In the genomic region with DNA sequence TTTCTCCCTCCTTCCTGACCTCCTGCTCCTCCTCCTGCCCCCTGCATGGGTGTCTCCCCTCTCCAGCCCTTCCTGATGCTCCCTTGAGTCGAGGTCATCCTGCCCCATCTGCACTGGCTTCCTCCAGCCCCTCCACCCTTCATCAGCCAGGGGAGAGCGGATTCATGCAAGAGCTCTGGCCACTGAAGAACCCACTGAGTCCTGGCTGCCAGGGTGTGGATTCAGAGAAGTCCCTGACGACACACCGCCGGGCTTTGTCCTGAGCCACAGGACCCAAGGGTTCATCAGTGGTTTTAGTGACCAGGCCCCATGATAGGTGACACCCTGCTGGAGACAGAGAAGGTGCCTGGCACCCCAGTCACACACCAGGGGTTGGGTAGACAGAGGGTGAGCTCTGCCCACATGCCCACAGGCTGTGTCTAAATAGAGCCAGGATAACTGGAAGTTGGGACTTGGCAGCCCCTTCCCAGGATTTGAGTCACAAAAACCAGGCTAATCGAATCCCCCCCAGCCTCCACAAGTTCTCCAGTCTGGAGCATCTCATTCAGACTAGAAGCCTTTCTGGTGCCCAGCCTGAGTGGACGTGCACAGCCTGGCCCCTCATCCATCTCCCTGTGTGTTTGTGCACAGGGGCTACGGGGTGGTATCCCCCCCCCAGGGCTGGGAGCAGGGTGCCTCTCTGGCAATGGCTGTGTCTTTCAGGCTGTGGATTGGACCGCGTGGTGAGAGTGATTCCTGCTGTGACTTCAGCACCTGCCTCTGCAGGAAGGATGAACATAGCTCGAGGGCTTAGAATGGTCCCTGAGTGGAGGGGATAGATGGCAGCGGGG, we compare ENCODE assay signal across 28 cellular contexts. TPM values are rescaled to one million over a fixed set of nuclear protein-coding genes. Genes with fewer than 3 reads are reported as not detected.
DNase-seq lines count a peak whose midpoint lies in the region; ATAC-seq and TF ChIP-seq lines count a peak whose summit lies in the region.
"Had no signal": no experiment of that assay in that cellular context is flagged by ENCODE, and none has a peak within 500 bp of the region (broad histone marks: within the 10 kb centered on the region; RNA-seq: fewer than 3 reads in every experiment).

No MANE protein-coding gene starts in this region.

- H4K20me1 ChIP-seq in hepatocyte (ENCODE audit: insufficient read depth, poor library complexity, severe bottlenecking), result no peaks in the 10 kb centered on the region

- H3K27me3 ChIP-seq in WERI-Rb-1 (ENCODE audit: insufficient read depth, low read depth, severe bottlenecking) (peaks cover 9% of the 10 kb centered on the region), hepatocyte (peaks cover 16% of the 10 kb centered on the region)

- H3K4me2 ChIP-seq in hepatocyte, result no peak overlapping the region
- H3K4me2 ChIP-seq: neural progenitor cell had no signal

- H3K9me3 ChIP-seq in WERI-Rb-1 (ENCODE audit: severe bottlenecking), result no peaks in the 10 kb centered on the region
- no peaks in the 10 kb centered on the region for H3K9me3 ChIP-seq in hepatocyte (ENCODE audit: low read depth)
- H3K9me3 ChIP-seq: BLaER1 treated with 17β-estradiol and CSF1 and Interleukin-3, amounts not matched to agents 10 nM and 100 nM; Caco-2; right atrium auricular region; transverse colon had no signal

- peak overlapping the region; percentile 38 for H3K4me3 Mint-ChIP-seq in nephron progenitor cell
- H3K4me3 Mint-ChIP-seq: activated naive CD8-positive, alpha-beta T cell treated with anti-CD3 and anti-CD28 coated beads, Interleukin-2, amount 10 ng/mL, durations not matched to agents 7 days and 5 days; neural progenitor cell had no signal

- H2AFZ ChIP-seq in hepatocyte, result no peak overlapping the region
- H2AFZ ChIP-seq: neural progenitor cell had no signal

- no peak for ATAC-seq in GM18519 (IDR thresholded peaks at IDR 0.05; ENCODE audit: low FRiP score, unreplicated experiment)
- ATAC-seq: activated CD4-positive, CD25-positive, alpha-beta regulatory T cell treated with anti-CD3 and anti-CD28 coated beads, Interleukin-2, amount 50 U/mL, for 24 hours had no signal

- 84% methylated on average over 12 of the region's 12 CpGs for WGBS in hepatocyte (ENCODE audit: low lambda C conversion rate, missing lambda C conversion rate)

- peak; percentile 44 for DNase-seq in DMS79 treated with DMSO at 0.1 percent for 48 hours (lab: John Stamatoyannopoulos, UW)
- no peak for DNase-seq in DMS79 (lab: John Stamatoyannopoulos, UW)
- DNase-seq in COLO668 (lab: John Stamatoyannopoulos, UW; ENCODE audit: unreplicated experiment), result peak; percentile 41
- peak; percentile 2 for DNase-seq in WERI-Rb-1
- DNase-seq in nephron progenitor cell, result no peak
- no peak for DNase-seq in hepatocyte (ENCODE audit: low spot score)
- DNase-seq in NCI-H226, result no peak
- DNase-seq: activated CD4-positive, alpha-beta T cell treated with anti-CD3 and anti-CD28 coated beads, Interleukin-2, amount 50 U/mL, for 48 hours; activated naive CD8-positive, alpha-beta T cell treated with anti-CD3 and anti-CD28 coated beads, Interleukin-2, amount 10 ng/mL, durations not matched to agents 7 days and 5 days; Caco-2; DND-41; effector CD4-positive, alpha-beta T cell; hypothalamus; immature natural killer cell; Karpas-422; NCI-H524 treated with DMSO at 0.1 percent for 48 hours; stimulated activated CD8-positive, alpha-beta memory T cell treated with anti-CD3 and anti-CD28 coated beads, Interleukin-4, amount 100 ng/mL, for 48 hours; T-helper 1 cell; transverse colon had no signal

- H3K27me3 Mint-ChIP-seq in nephron progenitor cell (ENCODE audit: low read depth, poor library complexity), result peaks cover 65% of the 10 kb centered on the region

- TF ChIP-seq CTCF in WERI-Rb-1 (IDR thresholded peaks at IDR 0.05; ENCODE audit: low read depth, low read length) (no peak), nephron progenitor cell (IDR thresholded peaks at IDR 0.05) (no peak), hepatocyte (IDR thresholded peaks at IDR 0.05; ENCODE audit: poor library complexity) (no peak)

- peaks cover 6% of the 10 kb centered on the region for H3K4me1 ChIP-seq in hepatocyte (ENCODE audit: insufficient read depth)
- H3K4me1 ChIP-seq: Caco-2 had no signal

- H3K9me2 ChIP-seq in hepatocyte (replicated peaks; ENCODE audit: insufficient read depth), result no peaks in the 10 kb centered on the region

- H3K27ac ChIP-seq in WERI-Rb-1, result no peak overlapping the region
- H3K27ac ChIP-seq in hepatocyte, result no peak overlapping the region
- H3K27ac ChIP-seq: 22Rv1; BLaER1 treated with 17β-estradiol and CSF1 and Interleukin-3, amounts not matched to agents 10 nM and 100 nM; neural progenitor cell; right atrium auricular region; transverse colon had no signal

- no peaks in the 10 kb centered on the region for H3K79me2 ChIP-seq in hepatocyte

- H3K27ac Mint-ChIP-seq in nephron progenitor cell, result no peak overlapping the region
- H3K27ac Mint-ChIP-seq: activated naive CD8-positive, alpha-beta T cell treated with anti-CD3 and anti-CD28 coated beads, Interleukin-2, amount 10 ng/mL, durations not matched to agents 7 days and 5 days; immature natural killer cell had no signal

- H3K36me3 Mint-ChIP-seq in nephron progenitor cell (ENCODE audit: low read depth), result no peaks in the 10 kb centered on the region
- H3K36me3 Mint-ChIP-seq: immature natural killer cell, neural progenitor cell had no signal

- no peaks in the 10 kb centered on the region for H3K9me3 Mint-ChIP-seq in nephron progenitor cell
- H3K9me3 Mint-ChIP-seq: activated naive CD8-positive, alpha-beta T cell treated with anti-CD3 and anti-CD28 coated beads, Interleukin-2, amount 10 ng/mL, durations not matched to agents 7 days and 5 days had no signal

- H3K4me3 ChIP-seq in WERI-Rb-1 (ENCODE audit: low read depth, low read length), result no peak overlapping the region
- no peak overlapping the region for H3K4me3 ChIP-seq in hepatocyte
- H3K4me3 ChIP-seq: neural progenitor cell, right atrium auricular region, transverse colon had no signal

- H3K36me3 ChIP-seq in WERI-Rb-1 (no peaks in the 10 kb centered on the region), hepatocyte (replicated peaks; ENCODE audit: insufficient read depth, low read depth) (no peaks in the 10 kb centered on the region)
- H3K36me3 ChIP-seq: BLaER1 treated with 17β-estradiol and CSF1 and Interleukin-3, amounts not matched to agents 10 nM and 100 nM; neural progenitor cell; right atrium auricular region; transverse colon had no signal

- peaks cover 39% of the 10 kb centered on the region for H3K4me1 Mint-ChIP-seq in nephron progenitor cell

RNA-seq across cellular contexts. Expression of a gene that starts 1.1 kb away (rescaled TPM):
- total RNA-seq in hepatocyte, result 0.24 TPM in 1 of 2 replicates, not detected in the other
- not detected in 2 replicates for polyA plus RNA-seq in hepatocyte
- total RNA-seq: activated naive CD8-positive, alpha-beta T cell treated with anti-CD3 and anti-CD28 coated beads, Interleukin-2, amount 10 ng/mL, durations not matched to agents 7 days and 5 days; aorta; bronchial epithelial cell; Caco-2; right atrium auricular region; SK-MEL-5; transverse colon had no signal
- polyA plus RNA-seq: aorta, immature natural killer cell had no signal

RNA-seq across cellular contexts. Expression of a gene that starts 19.8 kb away (rescaled TPM):
- 14.8 and 18.9 TPM in 2 replicates for total RNA-seq in hepatocyte
- polyA plus RNA-seq in hepatocyte, result 41.6 and 54.8 TPM in 2 replicates
- total RNA-seq: activated naive CD8-positive, alpha-beta T cell treated with anti-CD3 and anti-CD28 coated beads, Interleukin-2, amount 10 ng/mL, durations not matched to agents 7 days and 5 days; SK-MEL-5 had no signal
- polyA plus RNA-seq: immature natural killer cell had no signal

RNA-seq across cellular contexts. Expression of a gene that starts 50.3 kb away (rescaled TPM):
- 0.16 and 0.23 TPM in 2 replicates for total RNA-seq in hepatocyte
- polyA plus RNA-seq in hepatocyte, result 0.11 and 0.62 TPM in 2 replicates
- total RNA-seq: bronchial epithelial cell, Caco-2, SK-MEL-5 had no signal

Comparison
In these comparisons a context has a peak if more than half of its experiments do, and no peak if none do; other contexts are left out.
1. DNase-seq: peak in DMS79 treated with DMSO at 0.1 percent for 48 hours (single experiment), COLO668 (single experiment) and WERI-Rb-1 (single experiment); none in DMS79 (single experiment), nephron progenitor cell (single experiment), hepatocyte (single experiment) and NCI-H226 (single experiment).